ENCODE assay signal across 10 cellular contexts in the genomic region with DNA sequence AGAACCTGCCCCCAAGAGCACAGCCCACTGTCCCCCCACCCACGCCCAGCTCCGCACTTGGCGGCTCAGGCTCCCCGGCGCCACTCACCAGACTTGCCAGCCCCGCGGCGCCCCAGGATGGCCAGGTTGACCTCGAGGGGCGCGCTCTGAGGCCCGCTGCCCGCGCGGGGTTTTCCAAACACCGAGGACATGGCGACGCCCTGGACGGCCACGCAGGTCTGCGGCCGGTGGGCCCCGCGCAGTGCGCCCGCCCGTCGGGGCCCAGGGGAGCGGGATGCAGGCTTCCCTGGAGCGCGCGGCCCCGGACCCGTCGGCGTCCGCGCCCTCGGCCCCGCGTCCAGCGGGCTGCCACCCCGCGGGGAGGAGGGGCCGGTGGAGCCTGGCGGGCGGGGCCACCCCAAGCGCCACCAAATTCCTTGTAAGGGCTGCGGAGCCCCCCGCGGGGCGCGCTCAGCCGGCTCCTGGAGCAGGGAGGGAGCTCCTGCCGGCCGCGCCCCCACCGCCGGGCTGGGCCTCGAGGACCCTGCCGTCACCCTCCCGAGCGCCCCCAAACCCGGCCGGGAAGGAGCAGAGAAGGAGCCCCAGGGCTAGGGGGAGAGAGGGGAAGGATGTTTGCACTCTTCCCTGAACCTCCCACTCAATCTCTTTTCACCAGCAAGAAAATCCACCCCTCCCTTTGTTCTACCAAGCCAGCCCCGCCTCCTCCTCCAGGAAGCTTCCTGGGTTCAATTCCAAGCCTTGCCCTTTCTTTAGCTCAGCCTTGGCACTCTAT. TPM values are rescaled to one million over a fixed set of nuclear protein-coding genes. Genes with fewer than 3 reads are reported as not detected.
DNase-seq lines count a peak whose midpoint lies in the region; ATAC-seq, FAIRE-seq and TF ChIP-seq lines count a peak whose summit lies in the region.
"Had no signal": no experiment of that assay in that cellular context is flagged by ENCODE, and none has a peak within 500 bp of the region (broad histone marks: within the 10 kb centered on the region; RNA-seq: fewer than 3 reads in every experiment).

Gene RASL12 (minus strand): TSS at position 347 of the 772 bp plus-strand sequence. CDS start 156 bp downstream, at position 191.

- POLR2A ChIA-PET in H1 (lab: Charles Lee; ENCODE audit: partially characterized antibody) = interaction anchor here (0.7 to 8.0 kb wide), 9 partner anchors 9 to 237 kb away, joined by 3 to 93 read pairs (median 4); partner anchors contain the start of genes KBTBD13 and RNU5B-1

- CTCF ChIA-PET in H1 (lab: Charles Lee; ENCODE audit: partially characterized antibody) = interaction anchor here (0.9 to 33.2 kb wide), 10 partner anchors 6 to 1835 kb away, joined by 3 to 1213 read pairs (median 8); partner anchors contain the start of genes KBTBD13, RASL12 and SLC51B

- H2BK120ac ChIP-seq in H1 (replicated peaks; ENCODE audit: low read depth, low read length) (peak within 1 kb of the TSS; percentile 41), mesendoderm (ENCODE audit: low read depth, low read length) (peak within 1 kb of the TSS; percentile 69)

- no peaks in the 10 kb centered on the region for H3K9me3 Mint-ChIP-seq in activated T-helper 2 cell treated with anti-CD3 and anti-CD28 coated beads, Interferon-gamma antibody, Interleukin-2, Interleukin-4, amounts not matched to agents 10 μg/mL and 5 μg/mL and 100 μg/mL, durations not matched to agents 14 hours and 24 hours and 36 hours

- H3K79me1 ChIP-seq in H1 (ENCODE audit: low read depth, low read length) = peaks cover 3% of the 10 kb centered on the region; the same call in 1 of the 2 replicates
- peaks cover 3% of the 10 kb centered on the region for H3K79me1 ChIP-seq in mesendoderm (ENCODE audit: low read length)

- H3K9me3 ChIP-seq in NT2/D1 (ENCODE audit: insufficient read depth, low read length) (0 out of 2 replicates have a peak, but pooled peaks cover 2% of the 10 kb centered on the region), H1 (ENCODE audit: insufficient read depth in 2 of 2, low read depth in 1 of 2, low read length in 1 of 2) (peaks cover 0 to 3% of the 10 kb centered on the region in 2 experiments; a peak in 1 of 4 replicates)

- peak within 1 kb of the TSS; percentile 91 for H3K18ac ChIP-seq in H1 (ENCODE audit: extremely low read depth, low read length)
- peak within 1 kb of the TSS; percentile 76 for H3K18ac ChIP-seq in mesendoderm (ENCODE audit: low read length)

- intact Hi-C loops in activated T-helper 2 cell treated with anti-CD3 and anti-CD28 coated beads, Interferon-gamma antibody, Interleukin-2, Interleukin-4, amounts not matched to agents 10 μg/mL and 5 μg/mL and 100 μg/mL, durations not matched to agents 14 hours and 24 hours and 36 hours (cut with micrococcal nuclease) = no loop called here

- no peak within 1 kb of the TSS for H3K4ac ChIP-seq in H1 (replicated peaks; ENCODE audit: insufficient read length, low read depth, low read length)
- H3K4ac ChIP-seq in mesendoderm (ENCODE audit: low read depth, low read length) = peak within 1 kb of the TSS; percentile 86

- TF ChIP-seq CTCF in H1 (IDR thresholded peaks at IDR 0.05; ENCODE audit: control extremely low read depth in 1 of 3, insufficient read depth in 1 of 3, low read depth in 1 of 3, low read length in 3 of 3) = no peak

- no peak for DNase-seq in NT2/D1 (ENCODE audit: low read depth, low spot score)
- peak in 1 of 2 experiments; percentile 78 for DNase-seq in H1 (ENCODE audit: low read depth in 1 of 2, low spot score in 2 of 2)
- DNase-seq in mesendoderm = peak; percentile 70
- no peak for DNase-seq in activated T-helper 2 cell treated with anti-CD3 and anti-CD28 coated beads, Interferon-gamma antibody, Interleukin-2, Interleukin-4, amounts not matched to agents 10 μg/mL and 5 μg/mL and 100 μg/mL, durations not matched to agents 14 hours and 24 hours and 36 hours (ENCODE audit: low spot score)
- no peak for DNase-seq in anterior cingulate cortex (lab: John Stamatoyannopoulos, UW)
- DNase-seq: activated CD4-positive, alpha-beta T cell treated with anti-CD3 and anti-CD28 coated beads, Interleukin-2, amount 50 U/mL, for 1 hour had no signal

- H3K4me3 Mint-ChIP-seq in activated T-helper 2 cell treated with anti-CD3 and anti-CD28 coated beads, Interferon-gamma antibody, Interleukin-2, Interleukin-4, amounts not matched to agents 10 μg/mL and 5 μg/mL and 100 μg/mL, durations not matched to agents 14 hours and 24 hours and 36 hours (ENCODE audit: low read depth) = no peak within 1 kb of the TSS

- WGBS in H1 (ENCODE audit: extremely low coverage in 1 of 2, insufficient coverage in 1 of 2, insufficient read length in 1 of 2, insufficient replicate concordance in 2 of 2, low coverage in 1 of 2, low lambda C conversion rate in 2 of 2, missing lambda C conversion rate in 1 of 2), 2 experiments = 1% methylated on average over 6 of the region's 66 CpGs; no CpG with 5 or more reads in 1 of the 2 experiments
- WGBS in mesendoderm (ENCODE audit: extremely low coverage, insufficient coverage, low lambda C conversion rate) = no CpG with 5 or more reads among the region's 66 CpGs

- H4K91ac ChIP-seq in H1 (replicated peaks; ENCODE audit: insufficient read length, low read length) = peak within 1 kb of the TSS; percentile 71

- TF ChIP-seq EP300 in H1 (IDR thresholded peaks at IDR 0.05; ENCODE audit: borderline replicate concordance in 1 of 2, low read depth in 2 of 2, low read length in 2 of 2) = no peak

- peak within 1 kb of the TSS; percentile 82 to 90 for H3K4me2 ChIP-seq in H1 (ENCODE audit: insufficient read depth in 1 of 2, low read depth in 2 of 2, low read length in 2 of 2)
- peak within 1 kb of the TSS; percentile 41 for H3K4me2 ChIP-seq in mesendoderm (ENCODE audit: low read length)

- no peak within 1 kb of the TSS; the same call in 1 of the 2 replicates for H2AK5ac ChIP-seq in H1 (ENCODE audit: low read depth, low read length)
- peak within 1 kb of the TSS; percentile 73 for H2AK5ac ChIP-seq in mesendoderm (ENCODE audit: low read length)

- H3K14ac ChIP-seq in H1 (ENCODE audit: insufficient read length) = no peak within 1 kb of the TSS

- no peaks in the 10 kb centered on the region for H3K36me3 Mint-ChIP-seq in activated T-helper 2 cell treated with anti-CD3 and anti-CD28 coated beads, Interferon-gamma antibody, Interleukin-2, Interleukin-4, amounts not matched to agents 10 μg/mL and 5 μg/mL and 100 μg/mL, durations not matched to agents 14 hours and 24 hours and 36 hours (ENCODE audit: low read depth)

- H3K23me2 ChIP-seq in H1 (ENCODE audit: low read depth, low read length) = peaks cover 6% of the 10 kb centered on the region; the same call in 1 of the 2 replicates

- H3K4me3 ChIP-seq in NT2/D1 (ENCODE audit: insufficient read length, low read depth) (peak within 1 kb of the TSS; percentile 83), H1 (ENCODE audit: extremely low read depth in 1 of 4, insufficient read depth in 2 of 4, low read depth in 3 of 4, low read length in 4 of 4) (peak within 1 kb of the TSS; percentile 43 to 71 (median 53)), mesendoderm (ENCODE audit: low read length) (peak within 1 kb of the TSS; percentile 60)

- H4K5ac ChIP-seq in H1 (ENCODE audit: insufficient read length, low read depth, low read length) = peak within 1 kb of the TSS; percentile 1
- H4K5ac ChIP-seq in mesendoderm (ENCODE audit: low read length) = no peak within 1 kb of the TSS

- H3K27me3 ChIP-seq in NT2/D1 (ENCODE audit: insufficient read depth, insufficient read length) (no peaks in the 10 kb centered on the region), H1 (replicated peaks in 1 of 4; ENCODE audit: control insufficient read depth in 3 of 4, extremely low read depth in 1 of 4, insufficient read depth in 3 of 4, low read length in 3 of 4) (peaks cover 0 to 6% (median 1%) of the 10 kb centered on the region in 4 experiments; a peak in 3 of 7 replicates), mesendoderm (ENCODE audit: insufficient read depth, low read length, poor library complexity) (no peaks in the 10 kb centered on the region)

- peaks cover 53% of the 10 kb centered on the region for H3K27me3 Mint-ChIP-seq in activated T-helper 2 cell treated with anti-CD3 and anti-CD28 coated beads, Interferon-gamma antibody, Interleukin-2, Interleukin-4, amounts not matched to agents 10 μg/mL and 5 μg/mL and 100 μg/mL, durations not matched to agents 14 hours and 24 hours and 36 hours (ENCODE audit: low read depth)

- H3K79me2 ChIP-seq in H1 (ENCODE audit: control insufficient read depth in 1 of 2, insufficient read depth in 2 of 2, low read length in 2 of 2) (no peaks in the 10 kb centered on the region; a peak in 1 of 4 replicates), mesendoderm (ENCODE audit: control insufficient read depth, insufficient read depth, low read length) (no peaks in the 10 kb centered on the region)

- H3K4me1 ChIP-seq in NT2/D1 (ENCODE audit: insufficient read depth, insufficient read length) = peaks cover 14% of the 10 kb centered on the region
- H3K4me1 ChIP-seq in H1 (replicated peaks in 1 of 4; ENCODE audit: control insufficient read depth in 3 of 4, insufficient read depth in 4 of 4, low read length in 3 of 4) = peaks cover 5 to 19% (median 7%) of the 10 kb centered on the region in 4 experiments
- H3K4me1 ChIP-seq in mesendoderm (ENCODE audit: control insufficient read depth, low read depth, low read length) = peaks cover 14% of the 10 kb centered on the region

- peak within 1 kb of the TSS; percentile 92; the same call in 1 of the 2 replicates for H2BK12ac ChIP-seq in H1 (ENCODE audit: low read depth, low read length)

- H2BK15ac ChIP-seq in H1 (ENCODE audit: low read length) (peak within 1 kb of the TSS; percentile 89), mesendoderm (replicated peaks; ENCODE audit: low read depth) (peak within 1 kb of the TSS; percentile 28)

- H2BK5ac ChIP-seq in H1 (ENCODE audit: low read depth, low read length) (peak within 1 kb of the TSS; percentile 75; the same call in 1 of the 2 replicates), mesendoderm (ENCODE audit: low read length) (peak within 1 kb of the TSS; percentile 39)

- H3K9ac ChIP-seq in NT2/D1 (ENCODE audit: insufficient read length, low read depth) (peak within 1 kb of the TSS; percentile 84), H1 (replicated peaks in 1 of 4; ENCODE audit: extremely low read depth in 1 of 4, low read depth in 3 of 4, low read length in 3 of 4) (peak within 1 kb of the TSS in 3 of 4 experiments; percentile 29 to 58 (median 40); a peak in 4 of 7 replicates), mesendoderm (ENCODE audit: low read length) (peak within 1 kb of the TSS; percentile 86)

- H3K27ac ChIP-seq in H1 (ENCODE audit: low read depth, low read length) (no peak within 1 kb of the TSS), mesendoderm (ENCODE audit: low read depth, low read length) (peak within 1 kb of the TSS; percentile 71), temporal lobe (ENCODE audit: low read depth, low read length) (peak within 1 kb of the TSS; percentile 33)

- no peak within 1 kb of the TSS for H3K27ac Mint-ChIP-seq in activated T-helper 2 cell treated with anti-CD3 and anti-CD28 coated beads, Interferon-gamma antibody, Interleukin-2, Interleukin-4, amounts not matched to agents 10 μg/mL and 5 μg/mL and 100 μg/mL, durations not matched to agents 14 hours and 24 hours and 36 hours

- TF ChIP-seq RAD21 in H1 (IDR thresholded peaks at IDR 0.05 in 1 of 2, conservative IDR thresholded peaks at IDR 0.05 in 1 of 2; ENCODE audit: low read depth in 2 of 2, low read length in 2 of 2) = no peak

- H3K4me1 Mint-ChIP-seq in activated T-helper 2 cell treated with anti-CD3 and anti-CD28 coated beads, Interferon-gamma antibody, Interleukin-2, Interleukin-4, amounts not matched to agents 10 μg/mL and 5 μg/mL and 100 μg/mL, durations not matched to agents 14 hours and 24 hours and 36 hours (ENCODE audit: low read depth) = peaks cover 2% of the 10 kb centered on the region

- no peak for FAIRE-seq in H1 (lab: Jason Lieb, UNC)

- TF ChIP-seq POLR2A in H1 (IDR thresholded peaks at IDR 0.05; ENCODE audit: control extremely low read depth in 1 of 2, low read depth in 2 of 2, low read length in 2 of 2) = no peak

- ATAC-seq in HG03342 (IDR thresholded peaks at IDR 0.05; ENCODE audit: unreplicated experiment) (no peak), GM19467 (IDR thresholded peaks at IDR 0.05; ENCODE audit: unreplicated experiment) (no peak)

- peak within 1 kb of the TSS; percentile 61; the same call in 1 of the 2 replicates for H2BK20ac ChIP-seq in H1 (ENCODE audit: low read length)

- H4K8ac ChIP-seq in H1 (ENCODE audit: extremely low read depth, insufficient read depth, low read length) (peak within 1 kb of the TSS; percentile 58), mesendoderm (ENCODE audit: low read depth, low read length) (no peak within 1 kb of the TSS)

- H3K56ac ChIP-seq in H1 (replicated peaks; ENCODE audit: insufficient read length, low read depth, low read length) (no peak within 1 kb of the TSS), mesendoderm (ENCODE audit: low read length) (peak within 1 kb of the TSS; percentile 95)

- peaks cover 26% of the 10 kb centered on the region for H3K36me3 ChIP-seq in NT2/D1 (ENCODE audit: insufficient read depth, insufficient read length, low read length)
- no peaks in the 10 kb centered on the region for H3K36me3 ChIP-seq in H1 (ENCODE audit: control insufficient read depth in 2 of 4, insufficient read depth in 4 of 4, low read length in 3 of 4)
- H3K36me3 ChIP-seq in mesendoderm (ENCODE audit: control insufficient read depth, insufficient read depth, low read length) = no peaks in the 10 kb centered on the region

- H3K23ac ChIP-seq in H1 (ENCODE audit: insufficient read length) (no peak within 1 kb of the TSS), mesendoderm (ENCODE audit: low read length) (peak within 1 kb of the TSS; percentile 94)

- no peak within 1 kb of the TSS for H2AFZ ChIP-seq in H1 (ENCODE audit: low read length)

- no peaks in the 10 kb centered on the region for H4K20me1 ChIP-seq in H1 (replicated peaks in 1 of 2; ENCODE audit: control insufficient read depth in 1 of 2, insufficient read depth in 2 of 2, low read length in 2 of 2)

RNA-seq across cellular contexts. Expression of gene RASL12, which starts in this region (rescaled TPM):
- 9.3 and 10.3 TPM in 2 replicates for total RNA-seq in H1 (2021; fragmentation: NEBNext Ultra II Directional; extraction: Animal tissue kit (Norgen Biotek cat#: 25700))
- 9.5 and 16.7 TPM in 2 replicates for polyA plus RNA-seq in H1 (2011; rRNA removed)
- 16.0 TPM for polyA plus RNA-seq in H1 (2011; cell fraction: cytosol; rRNA removed)
- polyA plus RNA-seq in H1 (2011; cell fraction: nucleus; rRNA removed) = 11.4 TPM
- 6.7 to 8.6 TPM (median 8.0 TPM) in 4 replicates for polyA plus RNA-seq in H1 (2012, experiment 1 of 2)
- 10.5 TPM for polyA plus RNA-seq in H1 (2012, experiment 2 of 2)
- polyA plus RNA-seq in H1 (2013, experiment 1 of 2) = 6.6 TPM
- polyA plus RNA-seq in H1 (2013, experiment 2 of 2) = 7.7 TPM
- polyA minus RNA-seq in H1 (2011; rRNA and poly(A)+ RNA removed) = 12.2 and 14.8 TPM in 2 replicates
- polyA minus RNA-seq in H1 (2011; cell fraction: cytosol; rRNA and poly(A)+ RNA removed) = 9.6 TPM
- polyA minus RNA-seq in H1 (2011; cell fraction: nucleus; rRNA and poly(A)+ RNA removed) = 9.0 TPM
- 6.4 TPM for polyA plus RNA-seq in mesendoderm (2013, experiment 1 of 2)
- 6.5 TPM for polyA plus RNA-seq in mesendoderm (2013, experiment 2 of 2)
- total RNA-seq in temporal lobe = 2.2 TPM
- not detected in 2 replicates for total RNA-seq in activated T-helper 2 cell treated with anti-CD3 and anti-CD28 coated beads, Interferon-gamma antibody, Interleukin-2, Interleukin-4, amounts not matched to agents 10 μg/mL and 5 μg/mL and 100 μg/mL, durations not matched to agents 14 hours and 24 hours and 36 hours
- total RNA-seq: glomerular endothelial cell had no signal
